ENCODE assay signal across 1 cellular context in the genomic region with DNA sequence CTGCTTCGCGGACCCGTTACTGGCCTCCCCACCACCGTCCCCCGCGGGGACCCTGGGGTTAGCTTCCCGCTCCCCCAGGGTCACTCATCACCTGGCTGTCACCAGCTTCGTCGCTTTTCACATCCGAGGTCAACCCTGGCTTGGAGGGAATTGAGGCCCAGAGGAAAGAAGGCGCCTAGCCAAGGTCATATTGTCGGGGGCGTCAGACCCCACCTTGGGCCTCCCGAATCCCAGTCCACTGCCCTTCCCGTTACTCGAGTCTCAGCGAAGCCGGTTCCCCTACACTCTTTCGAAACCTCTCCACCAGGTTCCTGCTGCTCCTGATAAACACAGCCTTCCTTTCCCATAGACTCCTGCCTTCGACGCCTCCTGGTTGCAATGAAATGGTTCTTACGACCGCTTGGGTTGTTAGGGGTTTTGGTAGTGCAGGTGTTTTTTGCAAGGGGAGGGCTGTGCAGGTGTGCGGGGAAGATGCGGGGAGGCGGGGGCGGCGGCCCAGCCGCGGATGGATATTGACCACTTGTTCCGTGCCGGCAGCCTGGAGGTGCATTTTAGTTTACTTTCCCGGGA.
TF ChIP-seq lines count a peak whose summit lies in the region.

No MANE protein-coding gene starts in this region.

TF ChIP-seq in IMR-90, 13 proteins besides CTCF, POLR2A, EP300 and RAD21:
- TF ChIP-seq CEBPB (IDR thresholded peaks at IDR 0.05; ENCODE audit: low read depth, low read length) (no peak), BHLHE40 (IDR thresholded peaks at IDR 0.05; ENCODE audit: low read depth, low read length) (no peak), MAZ (IDR thresholded peaks at IDR 0.05; ENCODE audit: borderline replicate concordance, low read depth, low read length) (no peak), NFE2L2 (IDR thresholded peaks at IDR 0.05; ENCODE audit: low read depth, low read length) (no peak), CHD1 (IDR thresholded peaks at IDR 0.05; ENCODE audit: low read depth, low read length) (no peak)
